In the genomic region with DNA sequence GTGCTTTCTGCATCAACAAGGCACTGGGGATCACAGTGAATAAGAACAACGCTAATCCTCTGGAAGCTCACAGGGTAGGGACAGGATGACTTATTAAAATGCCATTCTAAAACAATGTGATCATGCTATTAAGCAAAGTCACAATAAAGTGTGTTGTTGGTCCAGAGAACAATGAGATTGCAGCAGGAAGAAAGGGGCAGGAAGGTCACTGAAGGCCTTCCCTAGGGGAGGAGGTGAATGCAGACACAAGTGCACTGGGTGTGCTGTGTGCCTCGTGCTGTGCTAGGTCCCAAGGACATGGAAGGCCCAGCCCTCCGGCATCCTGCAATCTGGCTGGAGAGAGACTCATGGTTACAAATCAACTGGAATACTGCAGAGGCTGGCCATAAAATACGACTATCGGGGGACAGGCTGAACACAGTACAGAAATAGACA, we compare ENCODE assay signal across 1 cellular context.
TF ChIP-seq lines count a peak whose summit lies in the region.

No MANE protein-coding gene starts in this region.

TF ChIP-seq in HepG2, 621 proteins besides CTCF, POLR2A, EP300 and RAD21:
- TF ChIP-seq SAP130 (CRISPR knock-in tag; IDR thresholded peaks at IDR 0.05; ENCODE audit: low read depth), result 0 out of 2 replicates have a peak, but pooled peaks have one; percentile 17
- TF ChIP-seq ZNF136 (CRISPR knock-in tag; IDR thresholded peaks at IDR 0.05; ENCODE audit: low read depth), result no peak
- TF ChIP-seq, protein P1, sequence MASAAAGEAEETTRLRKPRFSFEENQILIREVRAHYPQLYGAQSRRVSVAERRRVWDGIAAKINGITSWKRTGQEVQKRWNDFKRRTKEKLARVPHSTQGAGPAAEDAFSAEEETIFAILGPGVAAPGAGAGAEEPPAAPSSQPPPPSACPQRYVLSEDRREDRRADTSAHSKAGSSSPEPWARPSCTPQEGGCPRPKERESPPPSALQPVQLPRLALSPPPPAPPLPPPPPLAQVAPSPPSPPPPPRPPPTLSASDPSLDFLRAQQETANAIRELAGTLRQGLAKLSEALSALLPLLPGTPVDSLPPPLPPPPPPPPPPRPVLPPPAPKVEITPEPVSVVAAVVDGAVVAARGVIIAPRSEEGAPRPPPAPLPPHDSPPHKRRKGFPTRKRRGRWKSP (CRISPR knock-in tag; IDR thresholded peaks at IDR 0.05), result no peak
- no peak for TF ChIP-seq ISL2 (CRISPR knock-in tag; IDR thresholded peaks at IDR 0.05)
- no peak for TF ChIP-seq SRSF4 (IDR thresholded peaks at IDR 0.05; ENCODE audit: low read depth, low read length, poor library complexity, severe bottlenecking)
- peak; percentile 15; the same call in 1 of the 2 replicates for TF ChIP-seq HNF4A (CRISPR knock-in tag; IDR thresholded peaks at IDR 0.05)
- TF ChIP-seq SALL1 (CRISPR knock-in tag; IDR thresholded peaks at IDR 0.05), result peak; percentile 72
- TF ChIP-seq ZNF230 (CRISPR knock-in tag; IDR thresholded peaks at IDR 0.05), result no peak
- peak; percentile 33; the same call in 1 of the 2 replicates for TF ChIP-seq GATAD2A (CRISPR knock-in tag; IDR thresholded peaks at IDR 0.05)
- TF ChIP-seq ZNF12 (CRISPR knock-in tag; IDR thresholded peaks at IDR 0.05), result 0 out of 2 replicates have a peak, but pooled peaks have one; percentile 25
- peak; percentile 53 for TF ChIP-seq RARA (CRISPR knock-in tag; IDR thresholded peaks at IDR 0.05)
- TF ChIP-seq, protein P2, sequence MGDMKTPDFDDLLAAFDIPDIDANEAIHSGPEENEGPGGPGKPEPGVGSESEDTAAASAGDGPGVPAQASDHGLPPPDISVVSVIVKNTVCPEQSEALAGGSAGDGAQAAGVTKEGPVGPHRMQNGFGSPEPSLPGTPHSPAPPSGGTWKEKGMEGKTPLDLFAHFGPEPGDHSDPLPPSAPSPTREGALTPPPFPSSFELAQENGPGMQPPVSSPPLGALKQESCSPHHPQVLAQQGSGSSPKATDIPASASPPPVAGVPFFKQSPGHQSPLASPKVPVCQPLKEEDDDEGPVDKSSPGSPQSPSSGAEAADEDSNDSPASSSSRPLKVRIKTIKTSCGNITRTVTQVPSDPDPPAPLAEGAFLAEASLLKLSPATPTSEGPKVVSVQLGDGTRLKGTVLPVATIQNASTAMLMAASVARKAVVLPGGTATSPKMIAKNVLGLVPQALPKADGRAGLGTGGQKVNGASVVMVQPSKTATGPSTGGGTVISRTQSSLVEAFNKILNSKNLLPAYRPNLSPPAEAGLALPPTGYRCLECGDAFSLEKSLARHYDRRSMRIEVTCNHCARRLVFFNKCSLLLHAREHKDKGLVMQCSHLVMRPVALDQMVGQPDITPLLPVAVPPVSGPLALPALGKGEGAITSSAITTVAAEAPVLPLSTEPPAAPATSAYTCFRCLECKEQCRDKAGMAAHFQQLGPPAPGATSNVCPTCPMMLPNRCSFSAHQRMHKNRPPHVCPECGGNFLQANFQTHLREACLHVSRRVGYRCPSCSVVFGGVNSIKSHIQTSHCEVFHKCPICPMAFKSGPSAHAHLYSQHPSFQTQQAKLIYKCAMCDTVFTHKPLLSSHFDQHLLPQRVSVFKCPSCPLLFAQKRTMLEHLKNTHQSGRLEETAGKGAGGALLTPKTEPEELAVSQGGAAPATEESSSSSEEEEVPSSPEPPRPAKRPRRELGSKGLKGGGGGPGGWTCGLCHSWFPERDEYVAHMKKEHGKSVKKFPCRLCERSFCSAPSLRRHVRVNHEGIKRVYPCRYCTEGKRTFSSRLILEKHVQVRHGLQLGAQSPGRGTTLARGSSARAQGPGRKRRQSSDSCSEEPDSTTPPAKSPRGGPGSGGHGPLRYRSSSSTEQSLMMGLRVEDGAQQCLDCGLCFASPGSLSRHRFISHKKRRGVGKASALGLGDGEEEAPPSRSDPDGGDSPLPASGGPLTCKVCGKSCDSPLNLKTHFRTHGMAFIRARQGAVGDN (CRISPR knock-in tag; IDR thresholded peaks at IDR 0.05), result peak; percentile 45
- TF ChIP-seq, protein P3, sequence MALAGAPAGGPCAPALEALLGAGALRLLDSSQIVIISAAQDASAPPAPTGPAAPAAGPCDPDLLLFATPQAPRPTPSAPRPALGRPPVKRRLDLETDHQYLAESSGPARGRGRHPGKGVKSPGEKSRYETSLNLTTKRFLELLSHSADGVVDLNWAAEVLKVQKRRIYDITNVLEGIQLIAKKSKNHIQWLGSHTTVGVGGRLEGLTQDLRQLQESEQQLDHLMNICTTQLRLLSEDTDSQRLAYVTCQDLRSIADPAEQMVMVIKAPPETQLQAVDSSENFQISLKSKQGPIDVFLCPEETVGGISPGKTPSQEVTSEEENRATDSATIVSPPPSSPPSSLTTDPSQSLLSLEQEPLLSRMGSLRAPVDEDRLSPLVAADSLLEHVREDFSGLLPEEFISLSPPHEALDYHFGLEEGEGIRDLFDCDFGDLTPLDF (CRISPR knock-in tag; IDR thresholded peaks at IDR 0.05), result no peak
- peak; percentile 55 for TF ChIP-seq MED1 (CRISPR knock-in tag; IDR thresholded peaks at IDR 0.05)
- no peak for TF ChIP-seq TCF12 (IDR thresholded peaks at IDR 0.05)
- TF ChIP-seq TCF12 (CRISPR knock-in tag; IDR thresholded peaks at IDR 0.05), result no peak
- TF ChIP-seq MAFF (IDR thresholded peaks at IDR 0.05; ENCODE audit: low read depth, low read length), result no peak
- TF ChIP-seq ZFP1 (CRISPR knock-in tag; IDR thresholded peaks at IDR 0.05), result no peak
- TF ChIP-seq ZNF441 (CRISPR knock-in tag; IDR thresholded peaks at IDR 0.05; ENCODE audit: borderline replicate concordance), result no peak
- TF ChIP-seq SP4 (CRISPR knock-in tag; IDR thresholded peaks at IDR 0.05), result no peak
- no peak for TF ChIP-seq SOX6 (IDR thresholded peaks at IDR 0.05)
- TF ChIP-seq SOX6 (CRISPR knock-in tag; IDR thresholded peaks at IDR 0.05), result peak; percentile 85
- TF ChIP-seq, protein P4, sequence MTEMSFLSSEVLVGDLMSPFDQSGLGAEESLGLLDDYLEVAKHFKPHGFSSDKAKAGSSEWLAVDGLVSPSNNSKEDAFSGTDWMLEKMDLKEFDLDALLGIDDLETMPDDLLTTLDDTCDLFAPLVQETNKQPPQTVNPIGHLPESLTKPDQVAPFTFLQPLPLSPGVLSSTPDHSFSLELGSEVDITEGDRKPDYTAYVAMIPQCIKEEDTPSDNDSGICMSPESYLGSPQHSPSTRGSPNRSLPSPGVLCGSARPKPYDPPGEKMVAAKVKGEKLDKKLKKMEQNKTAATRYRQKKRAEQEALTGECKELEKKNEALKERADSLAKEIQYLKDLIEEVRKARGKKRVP (CRISPR knock-in tag; IDR thresholded peaks at IDR 0.05), result 0 out of 4 replicates have a peak, but pooled peaks of 1 of the 2 experiments have one; percentile 18
- peak; percentile 89 for TF ChIP-seq SOX5 (CRISPR knock-in tag; IDR thresholded peaks at IDR 0.05; ENCODE audit: borderline replicate concordance)
- TF ChIP-seq KDM5A (IDR thresholded peaks at IDR 0.05; ENCODE audit: borderline replicate concordance, low read length), result no peak
- TF ChIP-seq SOX13 (IDR thresholded peaks at IDR 0.05), result 0 out of 2 replicates have a peak, but pooled peaks have one; percentile 30
- TF ChIP-seq SOX13 (CRISPR knock-in tag; conservative IDR thresholded peaks at IDR 0.05 in 1 of 2, IDR thresholded peaks at IDR 0.05 in 1 of 2), result peak in 1 of 2 experiments; percentile 93; a peak in 2 of 4 replicates
